1 cellular context compared by ENCODE assay signal in the genomic region with DNA sequence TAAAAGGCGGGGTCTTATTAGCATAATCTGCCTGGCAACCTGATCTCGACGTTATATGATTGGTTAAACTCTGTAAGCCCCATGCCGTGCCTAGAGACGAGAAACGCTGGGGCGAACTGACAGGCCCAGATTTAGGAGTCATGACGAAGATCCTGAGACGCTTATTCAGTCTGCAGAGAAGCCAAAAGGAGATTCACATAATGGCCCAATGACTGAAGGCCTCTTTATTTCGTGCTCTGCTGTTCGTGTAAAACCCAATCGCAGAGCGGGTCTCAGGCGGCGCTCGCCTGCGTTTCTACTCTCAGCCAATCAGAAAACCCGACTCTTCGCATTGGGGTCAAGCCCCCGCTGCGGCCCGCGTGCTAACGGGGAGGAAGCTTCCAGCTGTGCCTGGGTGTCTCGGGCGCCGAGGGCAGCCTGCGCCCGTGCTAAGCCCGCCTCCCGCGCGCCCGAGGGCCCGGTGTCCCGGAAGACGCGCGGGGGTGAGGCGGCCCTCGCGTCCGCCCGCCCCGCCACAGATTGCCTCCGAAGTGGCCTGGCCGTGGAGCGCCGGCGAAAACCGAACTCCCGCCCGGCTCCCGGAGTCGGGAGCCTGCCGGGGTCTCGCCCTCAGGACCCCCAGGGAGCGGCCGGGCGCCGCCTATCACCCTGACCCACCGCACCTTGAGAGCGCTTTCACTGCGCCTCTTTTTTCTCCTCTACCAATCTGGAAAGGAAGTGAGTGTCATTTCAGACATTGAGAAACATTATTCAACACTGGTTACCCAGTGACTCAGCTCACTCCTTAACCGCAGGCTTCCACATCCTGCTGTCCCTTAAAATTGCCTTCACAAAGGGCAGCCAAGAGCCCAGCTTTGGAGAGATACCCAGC.
TF ChIP-seq lines count a peak whose summit lies in the region.

No MANE protein-coding gene starts in this region.

TF ChIP-seq in H1, 55 proteins besides CTCF, POLR2A, EP300 and RAD21:
- TF ChIP-seq TBP (IDR thresholded peaks at IDR 0.05; ENCODE audit: low read depth, low read length) (peak; percentile 27; the same call in 1 of the 2 replicates), SIN3A (conservative IDR thresholded peaks at IDR 0.05 in 1 of 2, IDR thresholded peaks at IDR 0.05 in 1 of 2; ENCODE audit: low read depth in 1 of 2, low read length in 2 of 2) (peak; percentile 10 to 53; a peak in 2 of 4 replicates), CREB1 (IDR thresholded peaks at IDR 0.05) (peak; percentile 36; the same call in 1 of the 2 replicates), ASH2L (IDR thresholded peaks at IDR 0.05; ENCODE audit: low read length) (peak; percentile 79), POLR2AphosphoS5 (IDR thresholded peaks at IDR 0.05; ENCODE audit: low read depth, low read length) (peak; percentile 6; the same call in 1 of the 2 replicates), ZNF274 (IDR thresholded peaks at IDR 0.05; ENCODE audit: borderline replicate concordance, extremely low read depth, low read length) (no peak), SAP30 (IDR thresholded peaks at IDR 0.05; ENCODE audit: insufficient read depth, insufficient replicate concordance, low read length) (no peak), JUND (IDR thresholded peaks at IDR 0.05; ENCODE audit: low read length) (no peak; the same call in 1 of the 2 replicates), TAF1 (IDR thresholded peaks at IDR 0.05; ENCODE audit: low read depth, low read length) (peak; percentile 60), RBBP5 (IDR thresholded peaks at IDR 0.05; ENCODE audit: borderline replicate concordance, low read depth, low read length) (peak; percentile 72; the same call in 1 of the 2 replicates), TCF12 (IDR thresholded peaks at IDR 0.05; ENCODE audit: low read depth, low read length) (0 out of 2 replicates have a peak, but pooled peaks have one; percentile 37), KDM1A (IDR thresholded peaks at IDR 0.05; ENCODE audit: borderline replicate concordance, low read length) (no peak), RFX5 (IDR thresholded peaks at IDR 0.05; ENCODE audit: borderline replicate concordance, low read depth, low read length) (peak; percentile 97), PHF8 (conservative IDR thresholded peaks at IDR 0.05; ENCODE audit: low read depth, low read length) (peak; percentile 71), TAF7 (optimal IDR thresholded peaks at IDR 0.05; ENCODE audit: borderline replicate concordance, low read depth, low read length) (peak; percentile 44), HDAC2 (IDR thresholded peaks at IDR 0.05; ENCODE audit: borderline replicate concordance in 1 of 2, low read depth in 2 of 2, low read length in 2 of 2) (peak; percentile 26 to 44; a peak in 1 of 4 replicates), TEAD4 (IDR thresholded peaks at IDR 0.05; ENCODE audit: low read depth, low read length) (no peak), MAFK (IDR thresholded peaks at IDR 0.05; ENCODE audit: low read depth, low read length) (0 out of 2 replicates have a peak, but pooled peaks have one; percentile 39), SP1 (IDR thresholded peaks at IDR 0.05; ENCODE audit: low read depth, low read length) (peak; percentile 90), NANOG (IDR thresholded peaks at IDR 0.05; ENCODE audit: insufficient read depth, low read depth, low read length, poor library complexity, severe bottlenecking) (peak; percentile 12), SUZ12 (IDR thresholded peaks at IDR 0.05; ENCODE audit: low read length) (no peak), SRF (IDR thresholded peaks at IDR 0.05; ENCODE audit: low read depth, low read length) (no peak), RNF2 (IDR thresholded peaks at IDR 0.05; ENCODE audit: borderline replicate concordance, low read depth, low read length, missing control alignments, poor library complexity, severe bottlenecking) (no peak), KDM4A (IDR thresholded peaks at IDR 0.05; ENCODE audit: low read depth, low read length, severe bottlenecking) (peak; percentile 91)
- TF ChIP-seq, protein P1, sequence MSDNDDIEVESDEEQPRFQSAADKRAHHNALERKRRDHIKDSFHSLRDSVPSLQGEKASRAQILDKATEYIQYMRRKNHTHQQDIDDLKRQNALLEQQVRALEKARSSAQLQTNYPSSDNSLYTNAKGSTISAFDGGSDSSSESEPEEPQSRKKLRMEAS (IDR thresholded peaks at IDR 0.05), result peak; percentile 97
- TF ChIP-seq, protein P2, sequence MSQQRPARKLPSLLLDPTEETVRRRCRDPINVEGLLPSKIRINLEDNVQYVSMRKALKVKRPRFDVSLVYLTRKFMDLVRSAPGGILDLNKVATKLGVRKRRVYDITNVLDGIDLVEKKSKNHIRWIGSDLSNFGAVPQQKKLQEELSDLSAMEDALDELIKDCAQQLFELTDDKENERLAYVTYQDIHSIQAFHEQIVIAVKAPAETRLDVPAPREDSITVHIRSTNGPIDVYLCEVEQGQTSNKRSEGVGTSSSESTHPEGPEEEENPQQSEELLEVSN (IDR thresholded peaks at IDR 0.05), result peak; percentile 90
